25 cellular contexts compared by ENCODE assay signal in genomic region chr3:47605646-47606045, GRCh38. TPM values are rescaled to one million over a fixed set of nuclear protein-coding genes. Genes with fewer than 3 reads are reported as not detected.
DNase-seq lines count a peak whose midpoint lies in the region; ATAC-seq, FAIRE-seq and TF ChIP-seq lines count a peak whose summit lies in the region.
"Had no signal": no experiment of that assay in that cellular context is flagged by ENCODE, and none has a peak within 500 bp of the region (broad histone marks: within the 10 kb centered on the region; RNA-seq: fewer than 3 reads in every experiment).

No MANE protein-coding gene starts in this region.

- H3K27ac ChIP-seq in astrocyte (ENCODE audit: low read depth, low read length) = no peak overlapping the region
- H3K27ac ChIP-seq: 22Rv1, esophagus squamous epithelium, heart left ventricle, HL-60, sigmoid colon, upper lobe of right lung had no signal

- no peaks in the 10 kb centered on the region for H3K9me3 Mint-ChIP-seq in activated CD4-positive, alpha-beta T cell treated with anti-CD3 and anti-CD28 coated beads, Interleukin-2, amount 10 ng/mL, durations not matched to agents 7 days and 5 days
- no peaks in the 10 kb centered on the region for H3K9me3 Mint-ChIP-seq in astrocyte (ENCODE audit: unreplicated experiment)
- H3K9me3 Mint-ChIP-seq: activated naive CD8-positive, alpha-beta T cell treated with anti-CD3 and anti-CD28 coated beads, Interleukin-2, amount 10 ng/mL, durations not matched to agents 7 days and 5 days; activated T-helper 1 cell treated with anti-CD3 and anti-CD28 coated beads, Interleukin-12 subunit alpha, Interleukin-12 subunit beta, Interleukin-2, Interleukin-4 antibody, amounts not matched to agents 30 ng/mL and 10 ng/mL and 1 ng/mL, durations not matched to agents 14 hours and 24 hours and 36 hours; stimulated activated naive CD8-positive, alpha-beta T cell treated with anti-CD3 and anti-CD28 coated beads, Interleukin-15, amount 100 ng/mL, for 72 hours had no signal

- DNase-seq in activated CD4-positive, alpha-beta T cell treated with anti-CD3 and anti-CD28 coated beads, Interleukin-2, amount 10 ng/mL, durations not matched to agents 7 days and 5 days = no peak
- no peak for DNase-seq in activated CD4-positive, alpha-beta T cell treated with anti-CD3 and anti-CD28 coated beads for 1 hour
- DNase-seq in astrocyte (ENCODE audit: low read depth) (peak; percentile 69), fibroblast of the aortic adventitia (ENCODE audit: low read depth) (peak; percentile 12), renal cortical epithelial cell (ENCODE audit: low read depth) (peak; percentile 54), Right ventricle myocardium inferior (ENCODE audit: missing footprints) (no peak)
- no peak for DNase-seq in stimulated activated CD4-positive, alpha-beta T cell treated with anti-CD3 and anti-CD28 coated beads, Interleukin-15, amount 100 ng/mL, for 24 hours
- DNase-seq: activated naive CD8-positive, alpha-beta T cell treated with anti-CD3 and anti-CD28 coated beads, Interleukin-2, amount 10 ng/mL, durations not matched to agents 7 days and 5 days; esophagus squamous epithelium; HCEC 1CT; heart left ventricle; MV-4-11; NCI-H2029; sigmoid colon; SK-N-SH; stimulated activated CD4-positive, alpha-beta T cell treated with anti-CD3 and anti-CD28 coated beads, Interleukin-2, amount 100 ng/mL, for 24 hours; stimulated activated naive CD8-positive, alpha-beta T cell treated with anti-CD3 and anti-CD28 coated beads, Interleukin-15, amount 100 ng/mL, for 72 hours; T1000; upper lobe of right lung had no signal

- no peak overlapping the region for H3K4me3 Mint-ChIP-seq in activated CD4-positive, alpha-beta T cell treated with anti-CD3 and anti-CD28 coated beads, Interleukin-2, amount 10 ng/mL, durations not matched to agents 7 days and 5 days
- H3K4me3 Mint-ChIP-seq in astrocyte (ENCODE audit: unreplicated experiment) = no peak overlapping the region
- H3K4me3 Mint-ChIP-seq: activated naive CD8-positive, alpha-beta T cell treated with anti-CD3 and anti-CD28 coated beads, Interleukin-2, amount 10 ng/mL, durations not matched to agents 7 days and 5 days; activated T-helper 1 cell treated with anti-CD3 and anti-CD28 coated beads, Interleukin-12 subunit alpha, Interleukin-12 subunit beta, Interleukin-2, Interleukin-4 antibody, amounts not matched to agents 30 ng/mL and 10 ng/mL and 1 ng/mL, durations not matched to agents 14 hours and 24 hours and 36 hours; stimulated activated naive CD8-positive, alpha-beta T cell treated with anti-CD3 and anti-CD28 coated beads, Interleukin-15, amount 100 ng/mL, for 72 hours had no signal

- no peaks in the 10 kb centered on the region for H3K27me3 Mint-ChIP-seq in activated CD4-positive, alpha-beta T cell treated with anti-CD3 and anti-CD28 coated beads, Interleukin-2, amount 10 ng/mL, durations not matched to agents 7 days and 5 days
- H3K27me3 Mint-ChIP-seq in astrocyte (ENCODE audit: low read depth, unreplicated experiment) = no peaks in the 10 kb centered on the region
- H3K27me3 Mint-ChIP-seq: activated naive CD8-positive, alpha-beta T cell treated with anti-CD3 and anti-CD28 coated beads, Interleukin-2, amount 10 ng/mL, durations not matched to agents 7 days and 5 days; stimulated activated naive CD8-positive, alpha-beta T cell treated with anti-CD3 and anti-CD28 coated beads, Interleukin-15, amount 100 ng/mL, for 72 hours had no signal

- H3K4me1 Mint-ChIP-seq in activated CD4-positive, alpha-beta T cell treated with anti-CD3 and anti-CD28 coated beads, Interleukin-2, amount 10 ng/mL, durations not matched to agents 7 days and 5 days = no peaks in the 10 kb centered on the region
- peaks cover 34% of the 10 kb centered on the region for H3K4me1 Mint-ChIP-seq in astrocyte (ENCODE audit: low read depth, unreplicated experiment)
- H3K4me1 Mint-ChIP-seq: activated naive CD8-positive, alpha-beta T cell treated with anti-CD3 and anti-CD28 coated beads, Interleukin-2, amount 10 ng/mL, durations not matched to agents 7 days and 5 days; stimulated activated naive CD8-positive, alpha-beta T cell treated with anti-CD3 and anti-CD28 coated beads, Interleukin-15, amount 100 ng/mL, for 72 hours had no signal

- no peak for ATAC-seq in Right ventricle myocardium inferior
- ATAC-seq in HG03039 (IDR thresholded peaks at IDR 0.05; ENCODE audit: unreplicated experiment) = no peak
- ATAC-seq: heart left ventricle; stimulated activated naive CD8-positive, alpha-beta T cell treated with anti-CD3 and anti-CD28 coated beads, Interleukin-15, amount 100 ng/mL, for 72 hours; upper lobe of right lung had no signal

- intact Hi-C loops in Right ventricle myocardium inferior (cut with DNase I) = no loop called here

- POLR2A ChIA-PET in activated CD4-positive, alpha-beta T cell treated with anti-CD3 and anti-CD28 coated beads, Interleukin-2, amount 10 ng/mL, durations not matched to agents 7 days and 5 days (lab: Charles Lee) = no interaction called here

- peaks cover 32% of the 10 kb centered on the region for H3K36me3 ChIP-seq in astrocyte (ENCODE audit: insufficient read depth, low read length)

- H3K27me3 ChIP-seq in astrocyte (ENCODE audit: insufficient read depth, low read length) = no peaks in the 10 kb centered on the region
- H3K27me3 ChIP-seq: esophagus squamous epithelium, heart left ventricle, sigmoid colon, upper lobe of right lung had no signal

- no peak for FAIRE-seq in astrocyte (lab: Jason Lieb, UNC)
- FAIRE-seq: GM12891 had no signal

- peak overlapping the region; percentile 22 for H3K27ac Mint-ChIP-seq in activated CD4-positive, alpha-beta T cell treated with anti-CD3 and anti-CD28 coated beads, Interleukin-2, amount 10 ng/mL, durations not matched to agents 7 days and 5 days
- H3K27ac Mint-ChIP-seq in astrocyte (ENCODE audit: unreplicated experiment) = peak overlapping the region; percentile 83
- H3K27ac Mint-ChIP-seq: activated T-helper 1 cell treated with anti-CD3 and anti-CD28 coated beads, Interleukin-12 subunit alpha, Interleukin-12 subunit beta, Interleukin-2, Interleukin-4 antibody, amounts not matched to agents 30 ng/mL and 10 ng/mL and 1 ng/mL, durations not matched to agents 14 hours and 24 hours and 36 hours had no signal

- H3K79me2 ChIP-seq in astrocyte (ENCODE audit: insufficient read depth, low read length) = peaks cover 11% of the 10 kb centered on the region

- H3K4me1 ChIP-seq in astrocyte (ENCODE audit: insufficient read depth, low read length) = peaks cover 11% of the 10 kb centered on the region
- H3K4me1 ChIP-seq: esophagus squamous epithelium, upper lobe of right lung had no signal

- H2AFZ ChIP-seq in astrocyte (ENCODE audit: low read depth, low read length) = no peak overlapping the region

- no peak overlapping the region for H3K9ac ChIP-seq in astrocyte (ENCODE audit: low read length)
- H3K9ac ChIP-seq: SK-N-SH had no signal

- peaks cover 59% of the 10 kb centered on the region for H4K20me1 ChIP-seq in astrocyte (ENCODE audit: insufficient read depth, low read length)

- H3K4me2 ChIP-seq in astrocyte (ENCODE audit: low read length) = peak overlapping the region; percentile 28
- H3K4me2 ChIP-seq: SK-N-SH had no signal

- H3K36me3 Mint-ChIP-seq in activated CD4-positive, alpha-beta T cell treated with anti-CD3 and anti-CD28 coated beads, Interleukin-2, amount 10 ng/mL, durations not matched to agents 7 days and 5 days (ENCODE audit: low read depth) = peaks cover 47% of the 10 kb centered on the region
- peaks cover 29% of the 10 kb centered on the region for H3K36me3 Mint-ChIP-seq in astrocyte (ENCODE audit: low read depth, unreplicated experiment)

- TF ChIP-seq CTCF in astrocyte (IDR thresholded peaks at IDR 0.05; ENCODE audit: insufficient read depth, low read depth, low read length) (no peak), fibroblast of the aortic adventitia (IDR thresholded peaks at IDR 0.05; ENCODE audit: insufficient read depth, low read length) (no peak)

- CTCF ChIA-PET in activated CD4-positive, alpha-beta T cell treated with anti-CD3 and anti-CD28 coated beads, Interleukin-2, amount 10 ng/mL, durations not matched to agents 7 days and 5 days (lab: Charles Lee) = interaction anchor here (1.3 kb wide), 1 partner anchor 11 kb away, joined by 5 read pairs; no protein-coding TSS in a partner anchor

- H3K9me3 ChIP-seq in astrocyte (ENCODE audit: insufficient read depth, low read depth, low read length) = no peaks in the 10 kb centered on the region
- H3K9me3 ChIP-seq: esophagus squamous epithelium, heart left ventricle, sigmoid colon, SK-N-SH, upper lobe of right lung had no signal

- H3K4me3 ChIP-seq in astrocyte (ENCODE audit: insufficient read depth, low read depth, low read length) = no peak overlapping the region
- no peak overlapping the region for H3K4me3 ChIP-seq in fibroblast of the aortic adventitia (ENCODE audit: low read depth, low read length)
- H3K4me3 ChIP-seq: esophagus squamous epithelium, heart left ventricle, lung, sigmoid colon, upper lobe of right lung had no signal

RNA-seq across cellular contexts. Expression of gene CSPG5, which starts 27.0 kb away (rescaled TPM):
- under 1 TPM; 0.40 TPM for total RNA-seq in activated CD4-positive, alpha-beta T cell treated with anti-CD3 and anti-CD28 coated beads, Interleukin-2, amount 10 ng/mL, durations not matched to agents 7 days and 5 days
- 1.2 and 2.2 TPM in 2 replicates for total RNA-seq in astrocyte
- 0.09 TPM in 1 of 2 replicates, not detected in the other for total RNA-seq in fibroblast of the aortic adventitia (ENCODE audit: low replicate concordance)
- total RNA-seq in renal cortical epithelial cell = 0.40 and 1.2 TPM in 2 replicates
- 0.35 TPM for total RNA-seq in Right ventricle myocardium inferior

Comparison
In these comparisons a context has a peak if more than half of its experiments do, and no peak if none do; other contexts are left out.
1. DNase-seq: peak in astrocyte (single experiment), fibroblast of the aortic adventitia (single experiment) and renal cortical epithelial cell (single experiment); none in activated CD4-positive, alpha-beta T cell treated with anti-CD3 and anti-CD28 coated beads, Interleukin-2, amount 10 ng/mL, durations not matched to agents 7 days and 5 days (single experiment), activated CD4-positive, alpha-beta T cell treated with anti-CD3 and anti-CD28 coated beads for 1 hour (single experiment), Right ventricle myocardium inferior (single experiment) and stimulated activated CD4-positive, alpha-beta T cell treated with anti-CD3 and anti-CD28 coated beads, Interleukin-15, amount 100 ng/mL, for 24 hours (single experiment).